In genomic region chrX:22686138-22686541, GRCh38 we compare ENCODE assay signal across 10 cellular contexts.
DNase-seq lines count a peak whose midpoint lies in the region; ATAC-seq lines count a peak whose summit lies in the region.
"Had no signal": no experiment of that assay in that cellular context is flagged by ENCODE, and none has a peak within 500 bp of the region (broad histone marks: within the 10 kb centered on the region; RNA-seq: fewer than 3 reads in every experiment).

No MANE protein-coding gene starts in this region.

- peaks cover 0 to 3% (median 0%) of the 10 kb centered on the region in 11 donors for H3K9me3 Mint-ChIP-seq in naive thymus-derived CD4-positive, alpha-beta T cell

- no peak overlapping the region for H3K4me3 Mint-ChIP-seq in naive thymus-derived CD4-positive, alpha-beta T cell

- no peaks in the 10 kb centered on the region for H3K27me3 ChIP-seq in naive thymus-derived CD4-positive, alpha-beta T cell (ENCODE audit: control insufficient read depth in 2 of 2, insufficient read depth in 2 of 2, low read length in 2 of 2)
- H3K27me3 ChIP-seq: Peyer's patch had no signal

- intact Hi-C loops in naive thymus-derived CD4-positive, alpha-beta T cell (cut with micrococcal nuclease): no loop called here

- H3K4me1 ChIP-seq in naive thymus-derived CD4-positive, alpha-beta T cell (ENCODE audit: control insufficient read depth in 2 of 2, insufficient read depth in 2 of 2, low read length in 2 of 2): no peaks in the 10 kb centered on the region
- H3K4me1 ChIP-seq: Peyer's patch had no signal

- no peaks in the 10 kb centered on the region for H3K27me3 Mint-ChIP-seq in naive thymus-derived CD4-positive, alpha-beta T cell

- H3K36me3 ChIP-seq in naive thymus-derived CD4-positive, alpha-beta T cell (ENCODE audit: control insufficient read depth in 2 of 3, insufficient read depth in 3 of 3, low read length in 3 of 3): no peaks in the 10 kb centered on the region
- H3K36me3 ChIP-seq: Peyer's patch had no signal

- DNase-seq in DMS53 (lab: John Stamatoyannopoulos, UW): peak; percentile 87
- DNase-seq in NCI-H1694 (lab: John Stamatoyannopoulos, UW): peak; percentile 34
- peak; percentile 79 for DNase-seq in astrocyte of the hippocampus (ENCODE audit: low read depth, low spot score)
- peak; percentile 53 for DNase-seq in left kidney (ENCODE audit: low read depth, low spot score)
- DNase-seq in activated CD4-positive, alpha-beta T cell treated with anti-CD3 and anti-CD28 coated beads, Interleukin-2, amount 50 U/mL, for 1 hour: no peak
- no peak for DNase-seq in naive thymus-derived CD4-positive, alpha-beta T cell
- no peak for DNase-seq in activated CD4-positive, alpha-beta T cell treated with anti-CD3 and anti-CD28 coated beads, Interleukin-2, amount 50 U/mL, for 48 hours
- no peak for DNase-seq in islet precursor cell
- DNase-seq: activated gamma-delta T cell treated with Interleukin-2 at 50 U/mL for 16 hours, Peyer's patch had no signal

- no peak for ATAC-seq in naive thymus-derived CD4-positive, alpha-beta T cell

- no peak overlapping the region for H3K4me3 ChIP-seq in naive thymus-derived CD4-positive, alpha-beta T cell (ENCODE audit: low read length)
- H3K4me3 ChIP-seq: Peyer's patch had no signal

- no peak overlapping the region for H3K27ac Mint-ChIP-seq in naive thymus-derived CD4-positive, alpha-beta T cell

- H3K27ac ChIP-seq in naive thymus-derived CD4-positive, alpha-beta T cell (ENCODE audit: low read depth, low read length): no peak overlapping the region
- H3K27ac ChIP-seq: Peyer's patch had no signal

- H3K4me1 Mint-ChIP-seq in naive thymus-derived CD4-positive, alpha-beta T cell: no peaks in the 10 kb centered on the region

- CTCF ChIA-PET in naive thymus-derived CD4-positive, alpha-beta T cell (lab: Charles Lee): no interaction called here

- H3K9me3 ChIP-seq in naive thymus-derived CD4-positive, alpha-beta T cell (ENCODE audit: control insufficient read depth in 2 of 3, low read length in 3 of 3): no peaks in the 10 kb centered on the region
- H3K9me3 ChIP-seq: Peyer's patch had no signal

- no peaks in the 10 kb centered on the region for H3K36me3 Mint-ChIP-seq in naive thymus-derived CD4-positive, alpha-beta T cell

- POLR2A ChIA-PET in naive thymus-derived CD4-positive, alpha-beta T cell (lab: Charles Lee): no interaction called here

Comparison
In these comparisons a context has a peak if more than half of its experiments do, and no peak if none do; other contexts are left out.
1. DNase-seq: peak in DMS53 (single experiment), NCI-H1694 (single experiment), astrocyte of the hippocampus (single experiment) and left kidney (single experiment); none in activated CD4-positive, alpha-beta T cell treated with anti-CD3 and anti-CD28 coated beads, Interleukin-2, amount 50 U/mL, for 1 hour (single experiment), naive thymus-derived CD4-positive, alpha-beta T cell (0 of 9), activated CD4-positive, alpha-beta T cell treated with anti-CD3 and anti-CD28 coated beads, Interleukin-2, amount 50 U/mL, for 48 hours (0 of 2) and islet precursor cell (single experiment).